17 cellular contexts compared by ENCODE assay signal in the genomic region with DNA sequence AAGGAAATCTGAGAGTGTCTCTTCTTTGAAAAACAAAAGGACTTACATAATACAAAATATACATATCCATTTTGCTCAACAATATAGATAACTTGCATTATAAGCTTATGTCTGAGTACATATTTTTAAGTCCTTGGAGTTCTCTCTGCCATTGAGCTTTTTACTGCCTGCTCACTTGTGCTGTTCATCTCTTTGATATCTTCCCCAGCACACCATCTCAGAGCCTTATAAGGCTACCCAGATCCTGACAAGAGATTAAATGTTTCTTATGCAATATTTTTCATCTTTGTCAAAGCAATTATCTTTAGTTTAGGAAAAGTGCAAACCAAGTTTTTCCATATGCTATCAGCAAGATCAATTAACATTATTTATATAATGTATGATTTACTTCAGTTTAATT.
DNase-seq lines count a peak whose midpoint lies in the region; ATAC-seq, FAIRE-seq and TF ChIP-seq lines count a peak whose summit lies in the region.
"Had no signal": no experiment of that assay in that cellular context is flagged by ENCODE, and none has a peak within 500 bp of the region (broad histone marks: within the 10 kb centered on the region; RNA-seq: fewer than 3 reads in every experiment).

No MANE protein-coding gene starts in this region.

- H3K9me3 Mint-ChIP-seq in activated T-helper 17 cell treated with anti-CD3 and anti-CD28 coated beads, Interleukin-2, amount 50 U/mL, for 72 hours, result no peaks in the 10 kb centered on the region
- peaks cover 0 to 6% (median 1%) of the 10 kb centered on the region in 7 donors for H3K9me3 Mint-ChIP-seq in CD14-positive monocyte

- peak overlapping the region; percentile 15 for H3K4me3 Mint-ChIP-seq in activated T-helper 17 cell treated with anti-CD3 and anti-CD28 coated beads, Interleukin-2, amount 50 U/mL, for 72 hours
- H3K4me3 Mint-ChIP-seq in CD14-positive monocyte, result no peak overlapping the region
- H3K4me3 Mint-ChIP-seq: IgD-negative memory B cell had no signal

- H3K27me3 ChIP-seq in heart left ventricle (no peaks in the 10 kb centered on the region), tibial artery (no peaks in the 10 kb centered on the region), pancreas (no peaks in the 10 kb centered on the region)
- H3K27me3 ChIP-seq: body of pancreas, ovary, vagina had no signal

- peaks cover 0 to 43% (median 23%) of the 10 kb centered on the region in 12 donors for H3K4me1 ChIP-seq in heart left ventricle
- H3K4me1 ChIP-seq in tibial artery, result peaks cover 0 to 35% (median 7%) of the 10 kb centered on the region in 4 donors
- H3K4me1 ChIP-seq in pancreas, result peaks cover 3 to 11% (median 3%) of the 10 kb centered on the region in 3 donors

- no peak for TF ChIP-seq POLR2A in heart left ventricle (IDR thresholded peaks at IDR 0.05)

- no peak overlapping the region for H3K27ac Mint-ChIP-seq in activated T-helper 17 cell treated with anti-CD3 and anti-CD28 coated beads, Interleukin-2, amount 50 U/mL, for 72 hours
- H3K27ac Mint-ChIP-seq in CD14-positive monocyte, result no peak overlapping the region
- H3K27ac Mint-ChIP-seq: IgD-negative memory B cell had no signal

- ATAC-seq in heart left ventricle (no peak), left ventricle myocardium superior (no peak), pancreas (no peak)
- no peak for ATAC-seq in activated T-helper 17 cell treated with anti-CD3 and anti-CD28 coated beads, Interleukin-2, amount 50 U/mL, for 72 hours (replicated peaks)

- H3K36me3 Mint-ChIP-seq in activated T-helper 17 cell treated with anti-CD3 and anti-CD28 coated beads, Interleukin-2, amount 50 U/mL, for 72 hours (ENCODE audit: low read depth), result no peaks in the 10 kb centered on the region
- H3K36me3 Mint-ChIP-seq in CD14-positive monocyte, result no peaks in the 10 kb centered on the region
- H3K36me3 Mint-ChIP-seq: IgD-negative memory B cell had no signal

- no peak for DNase-seq in heart left ventricle
- no peak for DNase-seq in left ventricle myocardium superior
- peak; percentile 30 for DNase-seq in iris pigment epithelial cell (ENCODE audit: low read depth)
- no peak for DNase-seq in tibial artery
- no peak for DNase-seq in CD14-positive monocyte (ENCODE audit: low spot score)
- no peak for DNase-seq in HUDEP-2 (lab: John Stamatoyannopoulos, UW; ENCODE audit: unreplicated experiment in 76 of 76)
- no peak for DNase-seq in pancreas
- DNase-seq: DMS53, hypothalamus, NCI-H1694, NCI-H748 treated with DMSO at 0.1 percent for 48 hours, Right ventricle myocardium superior had no signal

- no peaks in the 10 kb centered on the region for H3K9me3 ChIP-seq in heart left ventricle
- H3K9me3 ChIP-seq in tibial artery, result no peaks in the 10 kb centered on the region
- H3K9me3 ChIP-seq in pancreas, result no peaks in the 10 kb centered on the region
- H3K9me3 ChIP-seq: body of pancreas, ovary, vagina had no signal

- intact Hi-C loops in heart left ventricle (cut with DNase I), result loop anchor here in 3 of 10 donors (5.0 kb wide), 3 partner anchors 35 to 50 kb away; no protein-coding TSS in a partner anchor
- intact Hi-C loops in left ventricle myocardium superior (cut with micrococcal nuclease), result no loop called here
- intact Hi-C loops in tibial artery (cut with DNase I; ENCODE audit: low total_unique reads), result no loop called here
- intact Hi-C loops in CD14-positive monocyte (cut with micrococcal nuclease), result no loop called here
- intact Hi-C loops in pancreas (cut with DNase I), result no loop called here

- H3K4me1 Mint-ChIP-seq in activated T-helper 17 cell treated with anti-CD3 and anti-CD28 coated beads, Interleukin-2, amount 50 U/mL, for 72 hours, result peaks cover 27% of the 10 kb centered on the region
- peaks cover 4% of the 10 kb centered on the region for H3K4me1 Mint-ChIP-seq in CD14-positive monocyte
- H3K4me1 Mint-ChIP-seq: IgD-negative memory B cell had no signal

- no peak for FAIRE-seq in pancreas (lab: Jason Lieb, UNC)

- H3K27ac ChIP-seq in heart left ventricle, result peak overlapping the region in 11 of 12 donors; percentile 27 to 76 (median 67)
- peak overlapping the region; percentile 10 to 45 for H3K27ac ChIP-seq in tibial artery
- H3K27ac ChIP-seq in pancreas, result peak overlapping the region in 1 of 4 donors; percentile 9
- H3K27ac ChIP-seq: ovary, vagina had no signal

- H3K4me3 ChIP-seq in heart left ventricle, result no peak overlapping the region
- no peak overlapping the region for H3K4me3 ChIP-seq in tibial artery
- H3K4me3 ChIP-seq in pancreas, result no peak overlapping the region
- H3K4me3 ChIP-seq: body of pancreas, ovary, vagina had no signal

- H3K27me3 Mint-ChIP-seq in activated T-helper 17 cell treated with anti-CD3 and anti-CD28 coated beads, Interleukin-2, amount 50 U/mL, for 72 hours, result no peaks in the 10 kb centered on the region
- H3K27me3 Mint-ChIP-seq in CD14-positive monocyte (ENCODE audit: low read depth in 3 of 3), result peaks cover 0 to 1% (median 0%) of the 10 kb centered on the region in 3 donors

- TF ChIP-seq CTCF in heart left ventricle (IDR thresholded peaks at IDR 0.05), result no peak
- TF ChIP-seq CTCF in tibial artery (IDR thresholded peaks at IDR 0.05), result no peak
- no peak for TF ChIP-seq CTCF in CD14-positive monocyte (IDR thresholded peaks at IDR 0.05)
- no peak for TF ChIP-seq CTCF in pancreas (IDR thresholded peaks at IDR 0.05)

- H3K36me3 ChIP-seq in heart left ventricle (no peaks in the 10 kb centered on the region), tibial artery (no peaks in the 10 kb centered on the region), pancreas (no peaks in the 10 kb centered on the region)
- H3K36me3 ChIP-seq: ovary, vagina had no signal
